ENCODE assay signal across 13 cellular contexts in the genomic region with DNA sequence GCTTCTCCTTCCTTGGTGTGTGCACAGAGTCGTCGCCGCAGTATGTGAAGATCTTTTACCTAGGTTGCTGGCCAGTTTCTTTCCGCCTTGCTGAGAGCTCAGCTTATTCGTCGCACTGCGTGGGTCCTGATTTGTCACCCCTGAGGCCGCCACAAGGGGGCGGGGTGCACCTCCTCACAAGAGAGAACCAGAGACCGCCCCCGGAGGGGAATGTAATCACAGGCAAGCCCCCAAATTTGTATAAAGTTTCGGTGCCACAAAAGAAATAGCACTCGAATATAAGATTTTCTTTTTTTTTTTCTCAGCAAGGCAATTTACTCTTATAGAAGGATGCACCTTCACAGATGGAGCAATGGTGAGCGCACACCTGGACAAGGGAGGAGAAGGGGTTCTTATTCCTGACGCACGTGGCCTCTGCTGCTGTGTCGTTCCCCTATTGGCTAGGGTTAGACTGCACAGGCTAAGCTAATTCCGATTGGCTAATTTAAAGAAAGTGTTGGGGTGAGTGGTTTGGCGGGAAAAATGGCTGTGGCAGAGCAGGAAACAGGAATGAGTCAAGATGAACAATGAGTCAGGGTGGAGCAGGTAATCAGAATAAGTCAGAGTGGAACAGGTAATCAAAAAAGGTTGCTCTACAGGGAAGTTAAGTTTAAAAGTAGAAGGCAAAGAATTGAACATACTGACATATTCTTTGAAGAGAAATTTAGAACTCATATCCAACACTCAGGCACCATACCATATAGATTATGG. TPM values are rescaled to one million over a fixed set of nuclear protein-coding genes. Genes with fewer than 3 reads are reported as not detected.
DNase-seq lines count a peak whose midpoint lies in the region; ATAC-seq, FAIRE-seq and TF ChIP-seq lines count a peak whose summit lies in the region.
"Had no signal": no experiment of that assay in that cellular context is flagged by ENCODE, and none has a peak within 500 bp of the region (broad histone marks: within the 10 kb centered on the region; RNA-seq: fewer than 3 reads in every experiment).

No MANE protein-coding gene starts in this region.

- POLR2A ChIA-PET in activated CD4-positive, alpha-beta memory T cell treated with anti-CD3 and anti-CD28 coated beads for 36 hours (lab: Charles Lee): interaction anchor here (0.6 to 0.7 kb wide), 3 partner anchors 78 to 101 kb away, joined by 3 to 5 read pairs (median 5); no protein-coding TSS in a partner anchor
- POLR2A ChIA-PET in activated CD4-positive, alpha-beta memory T cell treated with anti-CD3 and anti-CD28 coated beads, Interleukin-2, amount 10 ng/mL, durations not matched to agents 7 days and 5 days (lab: Charles Lee): no interaction called here
- POLR2A ChIA-PET in GM12878 (lab: Charles Lee): interaction anchor here (0.6 kb wide), 1 partner anchor 23 kb away, joined by 3 read pairs; no protein-coding TSS in a partner anchor

- no peak overlapping the region for H2AFZ ChIP-seq in GM12878 (ENCODE audit: control insufficient read depth, low read depth, low read length)

- H3K9me3 ChIP-seq in GM12878 (replicated peaks; ENCODE audit: control insufficient read depth, insufficient read depth, low read length) (peaks cover 32% of the 10 kb centered on the region), kidney (ENCODE audit: control insufficient read depth in 1 of 2, low read length in 2 of 2) (peaks cover 0 to 2% of the 10 kb centered on the region in 2 donors)
- H3K9me3 ChIP-seq: neutrophil had no signal

- FAIRE-seq in GM12878 (lab: Jason Lieb, UNC) (no peak), kidney (lab: Jason Lieb, UNC) (no peak)
- FAIRE-seq: keratinocyte had no signal

- H3K36me3 ChIP-seq in GM12878 (ENCODE audit: control insufficient read depth in 2 of 2, insufficient read depth in 2 of 2, low read length in 1 of 2) (peaks cover 14 to 20% of the 10 kb centered on the region in 2 experiments), kidney (ENCODE audit: control insufficient read depth in 1 of 2, insufficient read depth in 2 of 2, low read length in 2 of 2) (peaks cover 0 to 4% of the 10 kb centered on the region in 2 donors)

- no peaks in the 10 kb centered on the region for H3K4me1 ChIP-seq in GM12878 (ENCODE audit: control insufficient read depth, insufficient read depth, low read length)
- peaks cover 0 to 2% of the 10 kb centered on the region in 2 donors for H3K4me1 ChIP-seq in kidney (ENCODE audit: control insufficient read depth in 1 of 2, insufficient read depth in 1 of 2, low read depth in 1 of 2, low read length in 2 of 2)
- H3K4me1 ChIP-seq: HAP-1 had no signal

- no peak for TF ChIP-seq EP300 in GM12878 (IDR thresholded peaks at IDR 0.05; ENCODE audit: borderline replicate concordance in 1 of 2, control insufficient read depth in 1 of 2, low read depth in 2 of 2, low read length in 2 of 2)

- peak; percentile 38 for DNase-seq in activated CD4-positive, alpha-beta memory T cell treated with anti-CD3 and anti-CD28 coated beads for 36 hours
- no peak for DNase-seq in activated CD4-positive, alpha-beta memory T cell treated with anti-CD3 and anti-CD28 coated beads, Interleukin-2, amount 10 ng/mL, durations not matched to agents 7 days and 5 days
- DNase-seq in HT1080 (ENCODE audit: low read depth): peak; percentile 41
- no peak for DNase-seq in GM12878 (ENCODE audit: low read depth, low spot score)
- no peak for DNase-seq in neural crest cell (ENCODE audit: low read depth, low spot score)
- no peak for DNase-seq in kidney
- DNase-seq in effector CD4-positive, alpha-beta T cell: no peak
- no peak for DNase-seq in NCI-H187 treated with DMSO at 0.1 percent for 48 hours (lab: John Stamatoyannopoulos, UW)
- DNase-seq: NCI-H446 treated with DMSO at 0.1 percent for 48 hours; stimulated activated CD4-positive, alpha-beta T cell treated with anti-CD3 and anti-CD28 coated beads, Interleukin-15, amount 100 ng/mL, for 24 hours had no signal

- H3K27me3 Mint-ChIP-seq in activated CD4-positive, alpha-beta memory T cell treated with anti-CD3 and anti-CD28 coated beads for 36 hours: no peaks in the 10 kb centered on the region
- H3K27me3 Mint-ChIP-seq in activated CD4-positive, alpha-beta memory T cell treated with anti-CD3 and anti-CD28 coated beads, Interleukin-2, amount 10 ng/mL, durations not matched to agents 7 days and 5 days: no peaks in the 10 kb centered on the region
- H3K27me3 Mint-ChIP-seq in neural crest cell (ENCODE audit: low read depth): no peaks in the 10 kb centered on the region

- peaks cover 25% of the 10 kb centered on the region for H3K9me3 Mint-ChIP-seq in activated CD4-positive, alpha-beta memory T cell treated with anti-CD3 and anti-CD28 coated beads for 36 hours
- peaks cover 26% of the 10 kb centered on the region for H3K9me3 Mint-ChIP-seq in activated CD4-positive, alpha-beta memory T cell treated with anti-CD3 and anti-CD28 coated beads, Interleukin-2, amount 10 ng/mL, durations not matched to agents 7 days and 5 days
- peaks cover 21% of the 10 kb centered on the region for H3K9me3 Mint-ChIP-seq in neural crest cell

- H3K4me3 ChIP-seq in GM12878 (no peak overlapping the region), kidney (ENCODE audit: low read length in 2 of 2) (no peak overlapping the region)
- H3K4me3 ChIP-seq: HAP-1 had no signal

- H3K79me2 ChIP-seq in GM12878 (ENCODE audit: control insufficient read depth, insufficient read depth, low read length): peaks cover 84% of the 10 kb centered on the region

- H3K36me3 Mint-ChIP-seq in activated CD4-positive, alpha-beta memory T cell treated with anti-CD3 and anti-CD28 coated beads for 36 hours: peaks cover 49% of the 10 kb centered on the region
- peaks cover 68% of the 10 kb centered on the region for H3K36me3 Mint-ChIP-seq in activated CD4-positive, alpha-beta memory T cell treated with anti-CD3 and anti-CD28 coated beads, Interleukin-2, amount 10 ng/mL, durations not matched to agents 7 days and 5 days (ENCODE audit: low read depth)
- H3K36me3 Mint-ChIP-seq in neural crest cell (ENCODE audit: low read depth): peaks cover 34% of the 10 kb centered on the region

- peak overlapping the region; percentile 35 for H3K27ac Mint-ChIP-seq in activated CD4-positive, alpha-beta memory T cell treated with anti-CD3 and anti-CD28 coated beads for 36 hours
- no peak overlapping the region for H3K27ac Mint-ChIP-seq in activated CD4-positive, alpha-beta memory T cell treated with anti-CD3 and anti-CD28 coated beads, Interleukin-2, amount 10 ng/mL, durations not matched to agents 7 days and 5 days
- H3K27ac Mint-ChIP-seq in neural crest cell (ENCODE audit: unreplicated experiment): no peak overlapping the region

- no peak for ATAC-seq in GM12878

- intact Hi-C loops in activated CD4-positive, alpha-beta memory T cell treated with anti-CD3 and anti-CD28 coated beads for 36 hours (cut with micrococcal nuclease): no loop called here
- intact Hi-C loops in GM12878 (cut with micrococcal nuclease; ENCODE audit: unreplicated experiment): no loop called here
- intact Hi-C loops in kidney (cut with DNase I): no loop called here

- H3K27me3 ChIP-seq in GM12878 (replicated peaks in 1 of 2; ENCODE audit: control insufficient read depth in 2 of 2, insufficient read depth in 2 of 2, low read length in 1 of 2): no peaks in the 10 kb centered on the region
- H3K27me3 ChIP-seq: neutrophil had no signal

- H3K27ac ChIP-seq in GM12878 (ENCODE audit: control insufficient read depth, insufficient read depth) (no peak overlapping the region), kidney (ENCODE audit: low read depth in 2 of 2, low read length in 2 of 2) (no peak overlapping the region)
- H3K27ac ChIP-seq: neutrophil had no signal

- peaks cover 43% of the 10 kb centered on the region for H3K4me1 Mint-ChIP-seq in activated CD4-positive, alpha-beta memory T cell treated with anti-CD3 and anti-CD28 coated beads for 36 hours (ENCODE audit: low read depth)
- peaks cover 13% of the 10 kb centered on the region for H3K4me1 Mint-ChIP-seq in activated CD4-positive, alpha-beta memory T cell treated with anti-CD3 and anti-CD28 coated beads, Interleukin-2, amount 10 ng/mL, durations not matched to agents 7 days and 5 days
- H3K4me1 Mint-ChIP-seq in neural crest cell: peaks cover 3% of the 10 kb centered on the region

- TF ChIP-seq POLR2A in GM12878 (IDR thresholded peaks at IDR 0.05; ENCODE audit: low read depth, low read length): no peak

- no peak overlapping the region for H3K4me2 ChIP-seq in GM12878 (ENCODE audit: control insufficient read depth, insufficient read depth)

- TF ChIP-seq RAD21 in GM12878 (IDR thresholded peaks at IDR 0.05; ENCODE audit: insufficient read depth, low read depth, low read length): no peak

- RAD21 ChIA-PET in GM12878 (lab: Charles Lee; ENCODE audit: unreplicated experiment): no interaction called here

- no peak overlapping the region for H3K4me3 Mint-ChIP-seq in activated CD4-positive, alpha-beta memory T cell treated with anti-CD3 and anti-CD28 coated beads for 36 hours
- H3K4me3 Mint-ChIP-seq in activated CD4-positive, alpha-beta memory T cell treated with anti-CD3 and anti-CD28 coated beads, Interleukin-2, amount 10 ng/mL, durations not matched to agents 7 days and 5 days: no peak overlapping the region
- no peak overlapping the region for H3K4me3 Mint-ChIP-seq in neural crest cell

- no peak for TF ChIP-seq CTCF in GM12878 (IDR thresholded peaks at IDR 0.05 in 2 of 3, conservative IDR thresholded peaks at IDR 0.05 in 1 of 3; ENCODE audit: control insufficient read depth in 2 of 3, extremely low read depth in 1 of 3, insufficient read depth in 1 of 3, low read depth in 3 of 3, low read length in 3 of 3)
- TF ChIP-seq CTCF in neural crest cell (conservative IDR thresholded peaks at IDR 0.05): peak; percentile 40
- no peak for TF ChIP-seq CTCF in kidney (IDR thresholded peaks at IDR 0.05; ENCODE audit: borderline replicate concordance, extremely low read depth, insufficient read depth)

- in situ Hi-C loops in GM12878 (cut with MboI): no loop called here

- SMC1A ChIA-PET in GM12878 (lab: Charles Lee; ENCODE audit: uncharacterized antibody, unreplicated experiment): no interaction called here

- H4K20me1 ChIP-seq in GM12878 (ENCODE audit: control insufficient read depth, insufficient read depth): no peaks in the 10 kb centered on the region

- 95% methylated on average over 19 of the region's 19 CpGs for WGBS in GM12878 (ENCODE audit: insufficient coverage, insufficient replicate concordance, low lambda C conversion rate, missing lambda C conversion rate)

- BruUV-seq in GM12878 (replicated peaks; lab: Mats Ljungman, UMichigan): TSS peak; percentile 34

- CTCF ChIA-PET in activated CD4-positive, alpha-beta memory T cell treated with anti-CD3 and anti-CD28 coated beads for 36 hours (lab: Charles Lee): interaction anchor here (1.2 kb wide), 1 partner anchor 9 kb away, joined by 3 read pairs; no protein-coding TSS in a partner anchor
- CTCF ChIA-PET in activated CD4-positive, alpha-beta memory T cell treated with anti-CD3 and anti-CD28 coated beads, Interleukin-2, amount 10 ng/mL, durations not matched to agents 7 days and 5 days (lab: Charles Lee): interaction anchor here (0.7 kb wide), 1 partner anchor 82 kb away, joined by 3 read pairs; no protein-coding TSS in a partner anchor
- CTCF ChIA-PET in GM12878 (lab: Yijun Ruan, JAX): no interaction called here

- H3K9ac ChIP-seq in GM12878 (ENCODE audit: control insufficient read depth, insufficient read depth, low read length) (no peak overlapping the region), kidney (ENCODE audit: low read length in 2 of 2) (no peak overlapping the region)

RNA-seq across cellular contexts. Expression of a gene that starts 19.5 kb away (rescaled TPM):
- 10 to 100 TPM; 72.0 to 81.8 TPM for total RNA-seq in activated CD4-positive, alpha-beta memory T cell treated with anti-CD3 and anti-CD28 coated beads for 36 hours
- 10 to 100 TPM; 81.0 to 83.1 TPM for total RNA-seq in activated CD4-positive, alpha-beta memory T cell treated with anti-CD3 and anti-CD28 coated beads, Interleukin-2, amount 10 ng/mL, durations not matched to agents 7 days and 5 days
- total RNA-seq in HT1080 (2014; rRNA removed; shearing (Covaris generic)): 11.0 and 13.8 TPM in 2 replicates
- 5.4 and 7.2 TPM in 2 replicates for polyA plus RNA-seq in HT1080 (2015; cell fraction: cytosol; rRNA removed)
- 15.4 and 16.1 TPM in 2 replicates for polyA plus RNA-seq in HT1080 (2015; cell fraction: nucleus; rRNA removed)
- total RNA-seq in GM12878 (2013; cell fraction: nucleolus; rRNA removed): 241 and 256 TPM in 2 replicates
- total RNA-seq in GM12878 (2014; rRNA removed): 82.4 and 88.7 TPM in 2 replicates
- total RNA-seq in GM12878 (2014; rRNA removed; fragmentation: Illumina TruSeq; extraction: Trizol): 95.3 and 95.8 TPM in 2 replicates
- total RNA-seq in GM12878 (2021): 87.4 and 96.2 TPM in 2 replicates
- polyA plus RNA-seq in GM12878 (2011; ENCODE audit: low read depth): 30.3 TPM
- 92.6 and 114 TPM in 2 replicates for polyA plus RNA-seq in GM12878 (2011; rRNA removed)
- 60.3 and 60.4 TPM in 2 replicates for polyA plus RNA-seq in GM12878 (2011; cell fraction: cytosol; rRNA removed)
- 89.9 and 95.2 TPM in 2 replicates for polyA plus RNA-seq in GM12878 (2011; cell fraction: nucleus; rRNA removed)
- polyA plus RNA-seq in GM12878 (2012): 38.3 and 50.2 TPM in 2 replicates
- polyA plus RNA-seq in GM12878 (2014; fragmentation: Illumina TruSeq; extraction: Trizol): 78.2 and 94.6 TPM in 2 replicates
- 10 to 100 TPM; 16.9 to 18.0 TPM for polyA plus RNA-seq in GM12878 (2014; fragmentation: Nextera tagmentation; extraction: Ambion mirVana)
- 62.4 and 66.0 TPM in 2 replicates for polyA plus RNA-seq in GM12878 (2014; rRNA removed)
- 10 to 100 TPM; 68.1 to 69.1 TPM for polyA plus RNA-seq in GM12878 (2016; fragmentation: Nextera tagmentation; extraction: Ambion mirVana)
- polyA minus RNA-seq in GM12878 (2011; rRNA and poly(A)+ RNA removed): 126 and 138 TPM in 2 replicates
- 52.3 and 52.4 TPM in 2 replicates for polyA minus RNA-seq in GM12878 (2011; cell fraction: cytosol; rRNA and poly(A)+ RNA removed)
- 48.2 and 66.5 TPM in 2 replicates for polyA minus RNA-seq in GM12878 (2011; cell fraction: nucleus; rRNA and poly(A)+ RNA removed)
- total RNA-seq in neural crest cell: 23.9 and 25.7 TPM in 2 replicates
- 38.8 TPM for total RNA-seq in kidney
- 4.9 TPM for polyA plus RNA-seq in kidney (ENCODE audit: insufficient read depth, low read depth, low replicate concordance)

Comparison
In these comparisons a context has a peak if more than half of its experiments do, and no peak if none do; other contexts are left out.
1. DNase-seq: peak in activated CD4-positive, alpha-beta memory T cell treated with anti-CD3 and anti-CD28 coated beads for 36 hours (single experiment) and HT1080 (single experiment); none in activated CD4-positive, alpha-beta memory T cell treated with anti-CD3 and anti-CD28 coated beads, Interleukin-2, amount 10 ng/mL, durations not matched to agents 7 days and 5 days (single experiment), GM12878 (single experiment), neural crest cell (single experiment), kidney (single experiment), effector CD4-positive, alpha-beta T cell (single experiment) and NCI-H187 treated with DMSO at 0.1 percent for 48 hours (single experiment).